ENCODE assay signal across 15 cellular contexts in the genomic region with DNA sequence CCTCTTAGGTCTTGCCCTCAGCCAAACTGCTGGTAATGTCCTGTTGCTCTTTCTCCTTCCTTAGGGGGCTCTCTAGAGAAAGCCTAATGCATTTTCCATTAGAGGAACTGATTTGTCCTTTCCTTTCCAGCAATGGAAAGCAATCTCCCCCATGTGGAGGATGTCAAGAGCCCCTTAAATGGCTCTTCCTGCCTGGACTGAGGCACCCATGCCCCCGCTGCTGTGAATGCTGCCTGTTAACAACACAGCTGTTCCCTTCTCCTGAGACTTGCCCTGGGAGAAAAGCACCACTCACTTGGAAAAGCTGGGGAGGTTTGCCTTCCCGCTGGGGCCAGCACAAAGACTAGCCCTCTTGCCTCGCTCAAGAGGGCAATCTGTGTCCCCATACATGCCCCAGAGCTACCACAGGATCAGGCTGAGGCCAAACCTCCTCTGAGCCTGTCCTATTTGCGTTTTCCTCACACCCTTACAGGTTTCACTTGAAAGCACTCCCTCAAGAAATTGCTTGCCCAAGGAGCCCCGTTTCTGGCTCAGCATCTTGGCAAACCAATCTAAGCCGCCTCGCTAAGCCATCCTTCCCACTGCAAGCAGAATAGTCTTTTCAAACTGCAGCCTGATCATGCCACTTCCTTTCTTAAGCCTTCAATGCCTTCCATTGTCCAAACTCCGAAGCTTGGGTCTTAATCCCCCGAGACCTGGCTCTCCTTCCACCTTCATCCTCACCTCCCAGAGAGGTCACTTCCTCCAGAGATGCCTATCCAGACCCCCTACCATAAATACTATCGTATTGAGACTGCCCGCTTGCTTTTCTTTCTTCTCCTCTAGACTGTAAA. TPM values are rescaled to one million over a fixed set of nuclear protein-coding genes. Genes with fewer than 3 reads are reported as not detected.
DNase-seq lines count a peak whose midpoint lies in the region; ATAC-seq and TF ChIP-seq lines count a peak whose summit lies in the region.
"Had no signal": no experiment of that assay in that cellular context is flagged by ENCODE, and none has a peak within 500 bp of the region (broad histone marks: within the 10 kb centered on the region; RNA-seq: fewer than 3 reads in every experiment).

No MANE protein-coding gene starts in this region.

- H3K27me3 ChIP-seq in DOHH2 (ENCODE audit: control insufficient read depth, low read length) (no peaks in the 10 kb centered on the region), mesendoderm (ENCODE audit: insufficient read depth, low read length, poor library complexity) (no peaks in the 10 kb centered on the region), MM.1S (replicated peaks; ENCODE audit: insufficient read depth, low read length) (no peaks in the 10 kb centered on the region)
- H3K27me3 ChIP-seq: vagina had no signal

- H3K4me2 ChIP-seq in DOHH2 (ENCODE audit: low read length) (peak overlapping the region; percentile 28; the same call in 1 of the 2 replicates), mesendoderm (ENCODE audit: low read length) (no peak overlapping the region), MM.1S (ENCODE audit: low read depth, low read length) (no peak overlapping the region)
- H3K4me2 ChIP-seq: smooth muscle cell had no signal

- no peaks in the 10 kb centered on the region for H3K79me2 ChIP-seq in DOHH2 (ENCODE audit: control insufficient read depth, low read length)
- no peaks in the 10 kb centered on the region for H3K79me2 ChIP-seq in mesendoderm (ENCODE audit: control insufficient read depth, insufficient read depth, low read length)
- no peaks in the 10 kb centered on the region for H3K79me2 ChIP-seq in MM.1S (ENCODE audit: low read length)

- TF ChIP-seq CTCF in DOHH2 (IDR thresholded peaks at IDR 0.05; ENCODE audit: low read depth, low read length, poor library complexity, severe bottlenecking) (peak; percentile 38), MM.1S (IDR thresholded peaks at IDR 0.05; ENCODE audit: low read length) (no peak)

- H3K4ac ChIP-seq in mesendoderm (ENCODE audit: low read depth, low read length): no peak overlapping the region

- H3K27ac ChIP-seq in DOHH2 (ENCODE audit: low read depth, low read length): no peak overlapping the region
- H3K27ac ChIP-seq in mesendoderm (ENCODE audit: low read depth, low read length): peak overlapping the region; percentile 19
- H3K27ac ChIP-seq in MM.1S (ENCODE audit: low read length): no peak overlapping the region
- H3K27ac ChIP-seq: GM23248, vagina had no signal

- no peak overlapping the region for H2AFZ ChIP-seq in MM.1S (ENCODE audit: low read length)
- H2AFZ ChIP-seq: GM23248 had no signal

- H2AK5ac ChIP-seq in mesendoderm (ENCODE audit: low read length): no peak overlapping the region

- H4K5ac ChIP-seq in mesendoderm (ENCODE audit: low read length): no peak overlapping the region

- no peak overlapping the region for H3K23ac ChIP-seq in mesendoderm (ENCODE audit: low read length)

- H3F3A ChIP-seq in DOHH2 (ENCODE audit: control insufficient read depth, insufficient read depth): no peaks in the 10 kb centered on the region
- no peaks in the 10 kb centered on the region for H3F3A ChIP-seq in MM.1S (ENCODE audit: insufficient read depth, low read length)

- no CpG with 5 or more reads among the region's 11 CpGs for WGBS in mesendoderm (ENCODE audit: extremely low coverage, insufficient coverage, low lambda C conversion rate)

- no peak overlapping the region for H2BK15ac ChIP-seq in mesendoderm (replicated peaks; ENCODE audit: low read depth)

- H3K9ac ChIP-seq in mesendoderm (ENCODE audit: low read length) (no peak overlapping the region), MM.1S (ENCODE audit: low read length) (no peak overlapping the region)
- H3K9ac ChIP-seq: GM23248 had no signal

- H3K4me1 ChIP-seq in DOHH2 (ENCODE audit: control insufficient read depth, low read length) (peaks cover 16% of the 10 kb centered on the region), mesendoderm (ENCODE audit: control insufficient read depth, low read depth, low read length) (peaks cover 8% of the 10 kb centered on the region), MM.1S (ENCODE audit: low read length) (no peaks in the 10 kb centered on the region)
- H3K4me1 ChIP-seq: vagina had no signal

- H3K4me3 ChIP-seq in DOHH2 (ENCODE audit: low read length) (no peak overlapping the region), mesendoderm (ENCODE audit: low read length) (no peak overlapping the region), MM.1S (ENCODE audit: low read length) (no peak overlapping the region)
- H3K4me3 ChIP-seq: GM23248, smooth muscle cell, vagina had no signal

- H3K79me1 ChIP-seq in mesendoderm (ENCODE audit: low read length): no peaks in the 10 kb centered on the region

- H4K20me1 ChIP-seq in DOHH2 (ENCODE audit: control insufficient read depth, insufficient read depth, low read depth, low read length): no peaks in the 10 kb centered on the region
- no peaks in the 10 kb centered on the region for H4K20me1 ChIP-seq in MM.1S (ENCODE audit: insufficient read depth, low read length)

- peak overlapping the region; percentile 81 for H3K18ac ChIP-seq in mesendoderm (ENCODE audit: low read length)

- no peak for ATAC-seq in GM21528 (IDR thresholded peaks at IDR 0.05; ENCODE audit: low FRiP score, unreplicated experiment)
- ATAC-seq: activated naive CD4-positive, alpha-beta T cell treated with anti-CD3 and anti-CD28 coated beads, Interleukin-2, amount 50 U/mL, for 72 hours had no signal

- no peak overlapping the region for H2BK120ac ChIP-seq in mesendoderm (ENCODE audit: low read depth, low read length)

- H3K36me3 ChIP-seq in DOHH2 (ENCODE audit: control insufficient read depth, low read length): no peaks in the 10 kb centered on the region
- H3K36me3 ChIP-seq in mesendoderm (ENCODE audit: control insufficient read depth, insufficient read depth, low read length): no peaks in the 10 kb centered on the region
- H3K36me3 ChIP-seq in MM.1S (replicated peaks; ENCODE audit: insufficient read depth, low read length): no peaks in the 10 kb centered on the region
- H3K36me3 ChIP-seq: vagina had no signal

- no peaks in the 10 kb centered on the region for H3K9me3 ChIP-seq in DOHH2 (ENCODE audit: control insufficient read depth, insufficient read depth, low read length)
- H3K9me3 ChIP-seq in MM.1S (replicated peaks; ENCODE audit: insufficient read depth, low read length): no peaks in the 10 kb centered on the region
- H3K9me3 ChIP-seq: vagina had no signal

- H3K56ac ChIP-seq in mesendoderm (ENCODE audit: low read length): peak overlapping the region; percentile 51

- H4K8ac ChIP-seq in mesendoderm (ENCODE audit: low read depth, low read length): no peak overlapping the region

- DNase-seq in NCI-H128 (lab: John Stamatoyannopoulos, UW; ENCODE audit: unreplicated experiment) (peak; percentile 22), astrocyte of the hippocampus (ENCODE audit: low read depth, low spot score) (peak; percentile 10), mesendoderm (peak; percentile 60), MM.1S (no peak)
- no peak for DNase-seq in stimulated activated CD4-positive, alpha-beta T cell treated with anti-CD3 and anti-CD28 coated beads, Interleukin-4, amount 100 ng/mL, for 4 hours
- no peak for DNase-seq in stimulated activated CD4-positive, alpha-beta T cell treated with anti-CD3 and anti-CD28 coated beads, Interleukin-4, amount 100 ng/mL, for 24 hours
- DNase-seq: activated CD8-positive, alpha-beta memory T cell treated with anti-CD3 and anti-CD28 coated beads, Interleukin-2, amount 50 U/mL, for 48 hours; GM23248; NCI-H1105; stimulated activated naive CD4-positive, alpha-beta T cell treated with Interleukin-2 at 50 U/mL for 16 hours had no signal

- no peak overlapping the region for H2BK5ac ChIP-seq in mesendoderm (ENCODE audit: low read length)

- H3K9me2 ChIP-seq in DOHH2 (replicated peaks; ENCODE audit: control insufficient read depth, low read length) (no peaks in the 10 kb centered on the region), MM.1S (replicated peaks; ENCODE audit: insufficient read depth, low read length) (no peaks in the 10 kb centered on the region)

RNA-seq across cellular contexts. Expression of gene SMIM20, which starts 23.2 kb away (rescaled TPM):
- polyA plus RNA-seq in mesendoderm (2013, experiment 1 of 2): 28.3 TPM
- polyA plus RNA-seq in mesendoderm (2013, experiment 2 of 2): 28.3 TPM

RNA-seq across cellular contexts. Expression of gene SEL1L3, which starts 28.1 kb away (rescaled TPM):
- polyA plus RNA-seq in mesendoderm (2013, experiment 1 of 2): 34.3 TPM
- polyA plus RNA-seq in mesendoderm (2013, experiment 2 of 2): 36.9 TPM

Comparison
In these comparisons a context has a peak if more than half of its experiments do, and no peak if none do; other contexts are left out.
1. DNase-seq: peak in NCI-H128 (single experiment), astrocyte of the hippocampus (single experiment) and mesendoderm (single experiment); none in stimulated activated CD4-positive, alpha-beta T cell treated with anti-CD3 and anti-CD28 coated beads, Interleukin-4, amount 100 ng/mL, for 4 hours (0 of 2), stimulated activated CD4-positive, alpha-beta T cell treated with anti-CD3 and anti-CD28 coated beads, Interleukin-4, amount 100 ng/mL, for 24 hours (single experiment) and MM.1S (single experiment).